ENCODE assay signal across 7 cellular contexts in genomic region chr18:76351961-76352581, GRCh38.
DNase-seq lines count a peak whose midpoint lies in the region; ATAC-seq, FAIRE-seq and TF ChIP-seq lines count a peak whose summit lies in the region.

No MANE protein-coding gene starts in this region.

- ATAC-seq in SK-N-SH treated with all-trans-retinoic acid at 6 μM for 48 hours (peak; percentile 95), upper lobe of left lung (ENCODE audit: low FRiP score in 2 of 2) (peak; percentile 65 to 73)

- DNase-seq in Kasumi-1 (lab: John Stamatoyannopoulos, UW) (peak; percentile 28 to 43), hepatic stellate cell (ENCODE audit: low spot score) (peak; percentile 95), upper lobe of left lung (peak; percentile 47 to 77), GM12892 (ENCODE audit: insufficient read length) (no peak), DMS114 treated with DMSO at 0.1 percent for 48 hours (lab: John Stamatoyannopoulos, UW; ENCODE audit: unreplicated experiment) (no peak), NCI-H1930 (lab: John Stamatoyannopoulos, UW) (no peak)

- TF ChIP-seq CTCF in upper lobe of left lung (IDR thresholded peaks at IDR 0.05), result no peak

- H3K36me3 ChIP-seq in upper lobe of left lung, result peaks cover 0 to 4% (median under 1%) of the 10 kb centered on the region in 4 donors

- WGBS in upper lobe of left lung, 2 donors, result 52 to 57% methylated on average over 24 of the region's 24 CpGs

- TF ChIP-seq POLR2A in upper lobe of left lung (IDR thresholded peaks at IDR 0.05), result no peak
- TF ChIP-seq POLR2A in GM12892 (IDR thresholded peaks at IDR 0.05; ENCODE audit: low read depth, low read length), result no peak

- FAIRE-seq in GM12892 (lab: Jason Lieb, UNC), result no peak

- peaks cover 0 to 23% (median 11%) of the 10 kb centered on the region in 4 donors for H3K4me1 ChIP-seq in upper lobe of left lung

- no peaks in the 10 kb centered on the region for H3K27me3 ChIP-seq in upper lobe of left lung

- no peak overlapping the region for H3K27ac ChIP-seq in upper lobe of left lung

- H3K9me3 ChIP-seq in upper lobe of left lung, result no peaks in the 10 kb centered on the region

- no peak for TF ChIP-seq EP300 in upper lobe of left lung (IDR thresholded peaks at IDR 0.05)

- peak overlapping the region in 2 of 4 donors; percentile 5 to 15 for H3K4me3 ChIP-seq in upper lobe of left lung

TF ChIP-seq in SK-N-SH treated with all-trans-retinoic acid at 6 μM for 48 hours, 23 proteins besides CTCF, POLR2A, EP300 and RAD21:
- no peak for TF ChIP-seq POU6F1 (CRISPR knock-in tag; IDR thresholded peaks at IDR 0.05; ENCODE audit: borderline replicate concordance, low read depth)
- TF ChIP-seq ARNTL (CRISPR knock-in tag; IDR thresholded peaks at IDR 0.05; ENCODE audit: borderline replicate concordance, low read depth), result no peak
- no peak for TF ChIP-seq PATZ1 (CRISPR knock-in tag; IDR thresholded peaks at IDR 0.05; ENCODE audit: borderline replicate concordance)
- no peak for TF ChIP-seq CREB5 (CRISPR knock-in tag; IDR thresholded peaks at IDR 0.05; ENCODE audit: low read depth)
- no peak for TF ChIP-seq GLIS3 (CRISPR knock-in tag; IDR thresholded peaks at IDR 0.05)
- peak; percentile 77 for TF ChIP-seq TCF4 (CRISPR knock-in tag; IDR thresholded peaks at IDR 0.05; ENCODE audit: borderline replicate concordance)

Comparison
In these comparisons a context has a peak if more than half of its experiments do, and no peak if none do; other contexts are left out.
1. DNase-seq: peak in Kasumi-1 (2 of 2), hepatic stellate cell (single experiment) and upper lobe of left lung (2 of 2); none in GM12892 (single experiment), DMS114 treated with DMSO at 0.1 percent for 48 hours (single experiment) and NCI-H1930 (0 of 2).